ENCODE assay signal across 19 cellular contexts in genomic region chr9:87259543-87259942, GRCh38.
A peak's percentile ranks its signal among the peaks of the same experiment; 100 is the strongest.
DNase-seq lines count a peak whose midpoint lies in the region; ATAC-seq and TF ChIP-seq lines count a peak whose summit lies in the region.
"Had no signal": no experiment of that assay in that cellular context is flagged by ENCODE, and none has a peak within 500 bp of the region (broad histone marks: within the 10 kb centered on the region; RNA-seq: fewer than 3 reads in every experiment).

No MANE protein-coding gene starts in this region.

- H3K27me3 Mint-ChIP-seq in brain: peaks cover 4% of the 10 kb centered on the region
- H3K27me3 Mint-ChIP-seq in nephron progenitor cell (ENCODE audit: low read depth, poor library complexity): peaks cover 7% of the 10 kb centered on the region

- TF ChIP-seq CTCF in GM10248 (IDR thresholded peaks at IDR 0.05; ENCODE audit: control extremely low read depth, extremely low read depth, low read depth, missing control alignments): no peak
- TF ChIP-seq CTCF in brain (conservative IDR thresholded peaks at IDR 0.05): no peak
- TF ChIP-seq CTCF in nephron progenitor cell (IDR thresholded peaks at IDR 0.05): no peak

- DNase-seq in GM10248 (ENCODE audit: extremely low spot score) (peak; percentile 22), nephron progenitor cell (peak; percentile 16), T-helper 9 cell (no peak), NCI-H1694 (lab: John Stamatoyannopoulos, UW) (no peak), occipital lobe (lab: John Stamatoyannopoulos, UW) (no peak), EL (no peak)
- DNase-seq: activated CD4-positive, alpha-beta T cell treated with anti-CD3 and anti-CD28 coated beads for 36 hours; activated T-cell treated with anti-CD3 and anti-CD28 coated beads, Interleukin-2, amount 50 U/mL, for 1 hour; BE2C; DND-41; foreskin keratinocyte; H7; midbrain; NCI-H226; PC-9; retina; T-helper 1 cell had no signal

- H3K4me3 Mint-ChIP-seq in brain (no peak overlapping the region), nephron progenitor cell (no peak overlapping the region)
- H3K4me3 Mint-ChIP-seq: activated CD4-positive, alpha-beta T cell treated with anti-CD3 and anti-CD28 coated beads for 36 hours had no signal

- CTCF ChIA-PET in GM10248 (lab: Yijun Ruan, JAX): no interaction called here

- POLR2A ChIA-PET in GM10248 (lab: Yijun Ruan, JAX): no interaction called here

- peak; percentile 72 for ATAC-seq in HG02610 (IDR thresholded peaks at IDR 0.05; ENCODE audit: unreplicated experiment)
- ATAC-seq: activated CD4-positive, alpha-beta T cell treated with anti-CD3 and anti-CD28 coated beads for 36 hours; foreskin keratinocyte had no signal

- H3K36me3 Mint-ChIP-seq in brain (no peaks in the 10 kb centered on the region), nephron progenitor cell (ENCODE audit: low read depth) (peaks cover 5% of the 10 kb centered on the region)

- H3K27ac Mint-ChIP-seq in brain (peak overlapping the region in 3 of 5 experiments; percentile 30 to 75 (median 75)), nephron progenitor cell (peak overlapping the region; percentile 77)
- H3K27ac Mint-ChIP-seq: activated CD4-positive, alpha-beta T cell treated with anti-CD3 and anti-CD28 coated beads for 36 hours had no signal

- H3K4me1 Mint-ChIP-seq in brain (peaks cover 43% of the 10 kb centered on the region), nephron progenitor cell (peaks cover 27% of the 10 kb centered on the region)

- H3K9me3 Mint-ChIP-seq in brain (peaks cover 4 to 13% (median 8%) of the 10 kb centered on the region in 5 experiments), nephron progenitor cell (peaks cover 11% of the 10 kb centered on the region)

Comparison
In these comparisons a context has a peak if more than half of its experiments do, and no peak if none do; other contexts are left out.
1. DNase-seq: peak in GM10248 (single experiment) and nephron progenitor cell (single experiment); none in T-helper 9 cell (single experiment), NCI-H1694 (single experiment), occipital lobe (single experiment) and EL (single experiment).